Comparison of ENCODE assay signal across 2 cellular contexts in genomic region chrX:39898147-39898546, GRCh38.
TF ChIP-seq lines count a peak whose summit lies in the region.

No MANE protein-coding gene starts in this region.

TF ChIP-seq in GM12891, 5 proteins besides CTCF, POLR2A, EP300 and RAD21 (continued from another document):
- TF ChIP-seq TAF1 (IDR thresholded peaks at IDR 0.05; ENCODE audit: low read depth, low read length), result no peak

TF ChIP-seq in H1, 55 proteins besides CTCF, POLR2A, EP300 and RAD21 (continued from another document):
- TF ChIP-seq SAP30 (IDR thresholded peaks at IDR 0.05; ENCODE audit: insufficient read depth, insufficient replicate concordance, low read length), result no peak
- no peak for TF ChIP-seq RNF2 (IDR thresholded peaks at IDR 0.05; ENCODE audit: borderline replicate concordance, low read depth, low read length, missing control alignments, poor library complexity, severe bottlenecking)
- no peak for TF ChIP-seq ATF2 (IDR thresholded peaks at IDR 0.05; ENCODE audit: low read length)
- no peak for TF ChIP-seq PHF8 (conservative IDR thresholded peaks at IDR 0.05; ENCODE audit: low read depth, low read length)
- TF ChIP-seq SP2 (IDR thresholded peaks at IDR 0.05; ENCODE audit: low read length), result no peak
- TF ChIP-seq JUN (IDR thresholded peaks at IDR 0.05; ENCODE audit: low read depth, low read length), result no peak
- TF ChIP-seq HDAC2 (IDR thresholded peaks at IDR 0.05; ENCODE audit: borderline replicate concordance in 1 of 2, low read depth in 2 of 2, low read length in 2 of 2), result no peak
- TF ChIP-seq ZNF274 (IDR thresholded peaks at IDR 0.05; ENCODE audit: borderline replicate concordance, extremely low read depth, low read length), result no peak
- TF ChIP-seq TEAD4 (IDR thresholded peaks at IDR 0.05; ENCODE audit: low read depth, low read length), result no peak
- no peak for TF ChIP-seq BCL11A (IDR thresholded peaks at IDR 0.05; ENCODE audit: low read depth in 2 of 2, low read length in 2 of 2)
